Comparison of ENCODE assay signal across 20 cellular contexts in genomic region chr13:91401916-91402315, GRCh38.
"Had no signal": no experiment of that assay in that cellular context is flagged by ENCODE, and none has a peak within 500 bp of the region (broad histone marks: within the 10 kb centered on the region; RNA-seq: fewer than 3 reads in every experiment).

No MANE protein-coding gene starts in this region.

- H3K4me3 Mint-ChIP-seq: activated naive CD4-positive, alpha-beta T cell treated with anti-CD3 and anti-CD28 coated beads for 36 hours; dendritic cell treated with granulocyte-macrophage colony-stimulating factor and Interleukin-4, amounts not matched to agents 40 ng/mL and 50 ng/mL, for 4 days had no signal

- H3K36me3 ChIP-seq: tibial nerve had no signal

- DNase-seq: activated CD4-positive, alpha-beta T cell treated with anti-CD3 and anti-CD28 coated beads for 1 hour; activated CD4-positive, alpha-beta T cell treated with anti-CD3 and anti-CD28 coated beads, Interleukin-2, amount 50 U/mL, for 4 hours; activated naive CD4-positive, alpha-beta T cell treated with anti-CD3 and anti-CD28 coated beads for 36 hours; activated T-cell treated with anti-CD3 and anti-CD28 coated beads, Interleukin-2, amount 50 U/mL, for 1 hour; effector memory CD4-positive, alpha-beta T cell; foreskin melanocyte; head of caudate nucleus; occipital lobe; right cardiac atrium; stimulated activated CD4-positive, alpha-beta T cell treated with anti-CD3 and anti-CD28 coated beads, Interleukin-15, amount 100 ng/mL, for 24 hours; stimulated activated CD4-positive, alpha-beta T cell treated with anti-CD3 and anti-CD28 coated beads, Interleukin-4, amount 100 ng/mL, for 1 hour; stimulated activated naive CD4-positive, alpha-beta T cell treated with Interleukin-2 at 50 U/mL for 16 hours; substantia nigra had no signal

- H3K4me1 Mint-ChIP-seq: nephron had no signal

- H3K9me3 ChIP-seq: tibial nerve had no signal

- H3K9me3 Mint-ChIP-seq: activated T-helper 2 cell treated with anti-CD3 and anti-CD28 coated beads, Interferon-gamma antibody, Interleukin-2, Interleukin-4, amounts not matched to agents 10 μg/mL and 5 μg/mL and 100 μg/mL, durations not matched to agents 14 hours and 24 hours and 36 hours; dendritic cell treated with granulocyte-macrophage colony-stimulating factor and Interleukin-4, amounts not matched to agents 40 ng/mL and 50 ng/mL, for 4 days had no signal

- H3K27ac Mint-ChIP-seq: activated naive CD4-positive, alpha-beta T cell treated with anti-CD3 and anti-CD28 coated beads for 36 hours; activated T-helper 2 cell treated with anti-CD3 and anti-CD28 coated beads, Interferon-gamma antibody, Interleukin-2, Interleukin-4, amounts not matched to agents 10 μg/mL and 5 μg/mL and 100 μg/mL, durations not matched to agents 14 hours and 24 hours and 36 hours; dendritic cell treated with granulocyte-macrophage colony-stimulating factor and Interleukin-4, amounts not matched to agents 40 ng/mL and 50 ng/mL, for 4 days; nephron; progenitor cell of endocrine pancreas had no signal

- ATAC-seq: right cardiac atrium had no signal

- H3K4me3 ChIP-seq: skin epidermis, tibial nerve had no signal

- H3K27ac ChIP-seq: skin epidermis, tibial nerve, VCaP had no signal
